In genomic region chr6:17102258-17102870, GRCh38 we compare ENCODE assay signal across 11 cellular contexts. TPM values are rescaled to one million over a fixed set of nuclear protein-coding genes. Genes with fewer than 3 reads are reported as not detected.
DNase-seq lines count a peak whose midpoint lies in the region; ATAC-seq and TF ChIP-seq lines count a peak whose summit lies in the region.
"Had no signal": no experiment of that assay in that cellular context is flagged by ENCODE, and none has a peak within 500 bp of the region (broad histone marks: within the 10 kb centered on the region; RNA-seq: fewer than 3 reads in every experiment).

No MANE protein-coding gene starts in this region.

- ATAC-seq in activated T-helper 17 cell treated with anti-CD3 and anti-CD28 coated beads, Interleukin-2, amount 50 U/mL, for 72 hours (replicated peaks): no peak
- ATAC-seq in foreskin keratinocyte: no peak

- H3K36me3 ChIP-seq in sigmoid colon: no peaks in the 10 kb centered on the region

- H3K9me3 ChIP-seq in H9 (ENCODE audit: control insufficient read depth, low read depth, low read length): no peaks in the 10 kb centered on the region
- no peaks in the 10 kb centered on the region for H3K9me3 ChIP-seq in sigmoid colon

- H3K23ac ChIP-seq in H9 (ENCODE audit: insufficient read length, low read depth, low read length): no peak overlapping the region

- no peak overlapping the region for H3K27ac Mint-ChIP-seq in H9
- H3K27ac Mint-ChIP-seq in activated T-helper 17 cell treated with anti-CD3 and anti-CD28 coated beads, Interleukin-2, amount 50 U/mL, for 72 hours: no peak overlapping the region
- H3K27ac Mint-ChIP-seq: T-helper 1 cell treated with Interleukin-12 subunit alpha and Interleukin-12 subunit beta and Interleukin-4 antibody, amounts not matched to agents 30 μg/mL and 1 μg/mL, for 36 hours had no signal

- H3K14ac ChIP-seq in H9 (ENCODE audit: insufficient read depth, low read length): peak overlapping the region; percentile 4; the same call in 1 of the 2 replicates

- H2AFZ ChIP-seq in H9 (ENCODE audit: low read length): peak overlapping the region; percentile 1

- no peaks in the 10 kb centered on the region for H3K36me3 Mint-ChIP-seq in H9 (ENCODE audit: insufficient read depth in 1 of 3, low read depth in 3 of 3)
- H3K36me3 Mint-ChIP-seq in activated T-helper 17 cell treated with anti-CD3 and anti-CD28 coated beads, Interleukin-2, amount 50 U/mL, for 72 hours (ENCODE audit: low read depth): no peaks in the 10 kb centered on the region

- DNase-seq in H9 (no peak), sigmoid colon (no peak), foreskin keratinocyte (no peak), NCI-H1694 treated with DMSO at 0.1 percent for 48 hours (lab: John Stamatoyannopoulos, UW) (no peak)
- no peak for DNase-seq in activated CD4-positive, CD25-positive, alpha-beta regulatory T cell treated with anti-CD3 and anti-CD28 coated beads, Interleukin-2, amount 50 U/mL, for 72 hours
- no peak for DNase-seq in activated naive CD4-positive, alpha-beta T cell treated with Interleukin-2 at 50 U/mL for 16 hours
- DNase-seq: activated gamma-delta T cell, foreskin melanocyte had no signal

- no peak overlapping the region for H3T11ph ChIP-seq in H9 (ENCODE audit: low read length)

- H3K4me3 Mint-ChIP-seq in H9: peak overlapping the region; percentile 79 to 87
- peak overlapping the region; percentile 69 for H3K4me3 Mint-ChIP-seq in activated T-helper 17 cell treated with anti-CD3 and anti-CD28 coated beads, Interleukin-2, amount 50 U/mL, for 72 hours
- H3K4me3 Mint-ChIP-seq: T-helper 1 cell treated with Interleukin-12 subunit alpha and Interleukin-12 subunit beta and Interleukin-4 antibody, amounts not matched to agents 30 μg/mL and 1 μg/mL, for 36 hours had no signal

- H2BK20ac ChIP-seq in H9 (ENCODE audit: low read depth, low read length, poor library complexity, severe bottlenecking): no peak overlapping the region

- no peaks in the 10 kb centered on the region for H3K79me1 ChIP-seq in H9 (ENCODE audit: insufficient read depth, low read depth, low read length, poor library complexity, severe bottlenecking)

- peaks cover 7% of the 10 kb centered on the region for H3K23me2 ChIP-seq in H9 (ENCODE audit: insufficient read length, low read depth, low read length, poor library complexity, severe bottlenecking)

- no peak overlapping the region for H4K8ac ChIP-seq in H9 (replicated peaks; ENCODE audit: insufficient read length, low read depth, low read length)

- H3K4me3 ChIP-seq in iPS-11a (ENCODE audit: low read depth, low read length): peak overlapping the region; percentile 53
- H3K4me3 ChIP-seq in sigmoid colon: peak overlapping the region; percentile 13 to 50 (median 44)

- H3K56ac ChIP-seq in H9 (ENCODE audit: insufficient read length, low read depth, low read length): no peak overlapping the region

- H3K79me2 ChIP-seq in H9 (ENCODE audit: insufficient read depth, low read length): no peaks in the 10 kb centered on the region

- TF ChIP-seq EP300 in sigmoid colon (IDR thresholded peaks at IDR 0.05): no peak

- H3K9ac ChIP-seq in H9 (ENCODE audit: extremely low read depth, insufficient read length, low read length): no peak overlapping the region

- peaks cover 58% of the 10 kb centered on the region for H3K27me3 Mint-ChIP-seq in H9 (ENCODE audit: low read depth)
- H3K27me3 Mint-ChIP-seq in activated T-helper 17 cell treated with anti-CD3 and anti-CD28 coated beads, Interleukin-2, amount 50 U/mL, for 72 hours: peaks cover 52% of the 10 kb centered on the region

- no peak overlapping the region for H2BK15ac ChIP-seq in H9 (ENCODE audit: low read depth, low read length)

- H2BK5ac ChIP-seq in H9 (ENCODE audit: insufficient read length, low read length): no peak overlapping the region

- no peak for TF ChIP-seq CTCF in H9 (conservative IDR thresholded peaks at IDR 0.05)
- no peak for TF ChIP-seq CTCF in sigmoid colon (IDR thresholded peaks at IDR 0.05)
- no peak for TF ChIP-seq CTCF in foreskin keratinocyte (conservative IDR thresholded peaks at IDR 0.05)

- no CpG with 5 or more reads among the region's 23 CpGs for WGBS in H9 (ENCODE audit: extremely low coverage, insufficient read length, low lambda C conversion rate)
- WGBS in sigmoid colon, 2 donors: 12 to 34% methylated on average over 23 of the region's 23 CpGs

- H3K9me3 Mint-ChIP-seq in H9: no peaks in the 10 kb centered on the region; a peak in 1 of 5 replicates
- H3K9me3 Mint-ChIP-seq in activated T-helper 17 cell treated with anti-CD3 and anti-CD28 coated beads, Interleukin-2, amount 50 U/mL, for 72 hours: peaks cover 4% of the 10 kb centered on the region
- H3K9me3 Mint-ChIP-seq: T-helper 1 cell treated with Interleukin-12 subunit alpha and Interleukin-12 subunit beta and Interleukin-4 antibody, amounts not matched to agents 30 μg/mL and 1 μg/mL, for 36 hours had no signal

- no peak for TF ChIP-seq POLR2A in sigmoid colon (IDR thresholded peaks at IDR 0.05)

- no peak overlapping the region for H4K5ac ChIP-seq in H9 (ENCODE audit: insufficient read length, low read depth, low read length)

- no peaks in the 10 kb centered on the region for H4K20me1 ChIP-seq in H9 (ENCODE audit: control insufficient read depth, insufficient read depth, insufficient read length)

- no peak overlapping the region for H2BK12ac ChIP-seq in H9 (ENCODE audit: insufficient read length, low read depth, low read length)

- no peak overlapping the region for H2BK120ac ChIP-seq in H9 (ENCODE audit: low read depth, low read length, poor library complexity, severe bottlenecking)

- H3K4me1 ChIP-seq in H9 (ENCODE audit: insufficient read depth, low read length) (no peaks in the 10 kb centered on the region), sigmoid colon (peaks cover 0 to 16% (median 13%) of the 10 kb centered on the region in 4 donors), foreskin keratinocyte (no peaks in the 10 kb centered on the region)

- H3K4me2 ChIP-seq in H9 (ENCODE audit: insufficient read depth, insufficient read length, low read length): peak overlapping the region; percentile 71

- H3K27ac ChIP-seq in H9 (ENCODE audit: insufficient read length, low read depth, low read length) (no peak overlapping the region), sigmoid colon (peak overlapping the region in 1 of 4 donors; percentile 25), foreskin keratinocyte (no peak overlapping the region)

- intact Hi-C loops in sigmoid colon (cut with DNase I): no loop called here

- H3K27me3 ChIP-seq in H9 (ENCODE audit: insufficient read depth, low read length) (peaks cover 15% of the 10 kb centered on the region; the same call in 1 of the 2 replicates), sigmoid colon (peaks cover 0 to 3% (median 0%) of the 10 kb centered on the region in 3 donors), foreskin keratinocyte (peaks cover 47% of the 10 kb centered on the region)

- no peak overlapping the region for H4K91ac ChIP-seq in H9 (ENCODE audit: insufficient read length, low read depth, low read length)

- H3K4ac ChIP-seq in H9 (ENCODE audit: low read depth, low read length): no peak overlapping the region

- no peak overlapping the region for H3K18ac ChIP-seq in H9 (ENCODE audit: insufficient read length, low read depth, low read length)

- no peak overlapping the region for H2AK5ac ChIP-seq in H9 (ENCODE audit: insufficient read length, low read length)

- peaks cover 12 to 15% of the 10 kb centered on the region in 2 experiments for H3K4me1 Mint-ChIP-seq in H9
- peaks cover 8% of the 10 kb centered on the region for H3K4me1 Mint-ChIP-seq in activated T-helper 17 cell treated with anti-CD3 and anti-CD28 coated beads, Interleukin-2, amount 50 U/mL, for 72 hours

RNA-seq across cellular contexts. Expression of gene STMND1, which starts 0.5 kb away (rescaled TPM):
- total RNA-seq in H9 (2021) (not detected in 2 replicates), sigmoid colon (under 1 TPM in 2 of 4 donors, not detected in 2; 0.27 to 0.36 TPM), foreskin keratinocyte (not detected in 2 replicates)
- total RNA-seq in activated T-helper 17 cell treated with anti-CD3 and anti-CD28 coated beads, Interleukin-2, amount 50 U/mL, for 72 hours: under 1 TPM; 0.37 to 0.71 TPM
- polyA plus RNA-seq in sigmoid colon (1 to 10 TPM in 1 of 3 donors, under 1 TPM in 1, not detected in 1; 0.83 to 2.1 TPM), foreskin keratinocyte (not detected in 2 replicates)
